13 cellular contexts compared by ENCODE assay signal in the genomic region with DNA sequence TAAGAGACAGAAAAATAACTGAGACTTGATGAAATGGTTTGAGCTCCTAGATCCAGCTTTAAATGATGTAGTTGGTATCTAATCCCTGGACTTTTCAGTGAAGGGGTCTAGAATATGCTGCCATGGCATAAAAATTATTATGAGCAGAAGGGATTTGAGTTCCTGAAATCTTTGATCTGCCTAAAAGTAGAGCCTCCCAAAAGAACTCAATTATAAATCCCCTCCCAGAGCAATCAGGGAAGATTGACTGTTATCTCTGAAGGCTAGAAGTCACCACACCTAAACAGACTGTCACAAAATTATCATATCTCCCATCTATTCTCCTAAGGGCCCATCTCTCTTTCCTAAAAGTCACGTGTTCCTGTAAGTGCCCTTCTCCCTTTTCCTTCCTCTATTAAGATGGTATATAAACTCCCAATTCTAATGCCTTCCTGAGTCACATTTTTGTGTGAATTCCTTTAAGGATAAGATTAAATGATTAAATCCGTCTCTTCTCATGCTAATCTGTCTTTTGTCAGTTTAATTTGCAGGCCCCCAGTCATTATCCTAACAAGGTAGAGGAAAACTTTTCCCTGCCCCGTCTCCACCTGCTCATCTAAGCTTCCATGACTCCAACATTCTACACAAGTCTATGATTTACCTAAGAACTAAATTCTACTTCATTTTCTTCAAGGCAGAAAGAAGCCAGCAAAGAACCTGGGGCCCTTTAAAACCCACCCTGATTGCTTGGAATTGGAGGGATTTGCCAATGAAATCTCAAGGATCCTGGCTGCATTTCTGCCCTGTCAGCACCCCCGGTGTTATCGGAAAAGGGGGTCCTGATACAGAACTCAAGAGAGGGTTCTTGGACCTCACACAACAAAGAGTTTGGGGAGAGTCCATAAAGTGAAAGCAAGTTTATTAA. TPM values are rescaled to one million over a fixed set of nuclear protein-coding genes. Genes with fewer than 3 reads are reported as not detected.
DNase-seq lines count a peak whose midpoint lies in the region; ATAC-seq and TF ChIP-seq lines count a peak whose summit lies in the region.
"Had no signal": no experiment of that assay in that cellular context is flagged by ENCODE, and none has a peak within 500 bp of the region (broad histone marks: within the 10 kb centered on the region; RNA-seq: fewer than 3 reads in every experiment).

No MANE protein-coding gene starts in this region.

- H3K4me2 ChIP-seq in MM.1S (ENCODE audit: low read depth, low read length), result no peak overlapping the region

- peak overlapping the region; percentile 27 to 96 (median 93) for H3K27ac Mint-ChIP-seq in nephron
- H3K27ac Mint-ChIP-seq: activated T-helper 2 cell treated with anti-CD3 and anti-CD28 coated beads, Interferon-gamma antibody, Interleukin-2, Interleukin-4, amounts not matched to agents 10 μg/mL and 5 μg/mL and 100 μg/mL, durations not matched to agents 14 hours and 24 hours and 36 hours had no signal

- intact Hi-C loops in left cardiac atrium (cut with DNase I) (no loop called here), colonic mucosa (cut with DNase I) (no loop called here), posterior vena cava (cut with DNase I) (no loop called here)

- H3K36me3 Mint-ChIP-seq in nephron (ENCODE audit: low read depth), result no peaks in the 10 kb centered on the region

- peaks cover 42% of the 10 kb centered on the region for H3K4me1 Mint-ChIP-seq in nephron

- no peaks in the 10 kb centered on the region for H3K9me3 Mint-ChIP-seq in nephron
- H3K9me3 Mint-ChIP-seq: activated T-helper 2 cell treated with anti-CD3 and anti-CD28 coated beads, Interferon-gamma antibody, Interleukin-2, Interleukin-4, amounts not matched to agents 10 μg/mL and 5 μg/mL and 100 μg/mL, durations not matched to agents 14 hours and 24 hours and 36 hours had no signal

- H3K27ac ChIP-seq in right atrium auricular region (peak overlapping the region; percentile 81 to 85), colonic mucosa (peak overlapping the region; percentile 70), MM.1S (ENCODE audit: low read length) (no peak overlapping the region)
- H3K27ac ChIP-seq: VCaP had no signal

- H3K4me3 Mint-ChIP-seq in nephron, result peak overlapping the region in 1 of 3 experiments; percentile 24

- H3K36me3 ChIP-seq in right atrium auricular region (no peaks in the 10 kb centered on the region), colonic mucosa (no peaks in the 10 kb centered on the region), MM.1S (replicated peaks; ENCODE audit: insufficient read depth, low read length) (no peaks in the 10 kb centered on the region)
- H3K36me3 ChIP-seq: pancreas had no signal

- DNase-seq in right atrium auricular region (ENCODE audit: low spot score), result no peak
- no peak for DNase-seq in left cardiac atrium
- no peak for DNase-seq in colonic mucosa
- DNase-seq in MM.1S, result no peak
- no peak for DNase-seq in medulla oblongata (ENCODE audit: extremely low spot score)
- DNase-seq in posterior vena cava (ENCODE audit: low spot score), result no peak
- DNase-seq in activated CD8-positive, alpha-beta memory T cell treated with anti-CD3 and anti-CD28 coated beads for 24 hours, result no peak
- DNase-seq: effector CD4-positive, alpha-beta T cell; NCI-H1105 had no signal

- no peaks in the 10 kb centered on the region for H4K20me1 ChIP-seq in MM.1S (ENCODE audit: insufficient read depth, low read length)

- H3K4me3 ChIP-seq in right atrium auricular region (no peak overlapping the region), colonic mucosa (no peak overlapping the region), MM.1S (ENCODE audit: low read length) (no peak overlapping the region)
- H3K4me3 ChIP-seq: pancreas had no signal

- peaks cover 3% of the 10 kb centered on the region; the same call in 1 of the 2 replicates for H3F3A ChIP-seq in MM.1S (ENCODE audit: insufficient read depth, low read length)

- H2AFZ ChIP-seq in MM.1S (ENCODE audit: low read length), result no peak overlapping the region

- H3K9ac ChIP-seq in colonic mucosa (ENCODE audit: low read depth in 2 of 2, low read length in 2 of 2) (no peak overlapping the region), MM.1S (ENCODE audit: low read length) (no peak overlapping the region)

- H3K9me2 ChIP-seq in MM.1S (replicated peaks; ENCODE audit: insufficient read depth, low read length), result no peaks in the 10 kb centered on the region

- H3K27me3 Mint-ChIP-seq in nephron (ENCODE audit: low read depth), result peaks cover 4% of the 10 kb centered on the region

- H3K27me3 ChIP-seq in right atrium auricular region (no peaks in the 10 kb centered on the region), colonic mucosa (no peaks in the 10 kb centered on the region), MM.1S (replicated peaks; ENCODE audit: insufficient read depth, low read length) (no peaks in the 10 kb centered on the region)
- H3K27me3 ChIP-seq: pancreas had no signal

- ATAC-seq in left cardiac atrium, result no peak

- peaks cover 0 to 39% of the 10 kb centered on the region in 2 donors for H3K4me1 ChIP-seq in right atrium auricular region
- peaks cover 6% of the 10 kb centered on the region for H3K4me1 ChIP-seq in colonic mucosa
- H3K4me1 ChIP-seq in MM.1S (ENCODE audit: low read length), result peaks cover 5% of the 10 kb centered on the region; the same call in 1 of the 2 replicates

- TF ChIP-seq CTCF in right atrium auricular region (IDR thresholded peaks at IDR 0.05) (no peak), colonic mucosa (IDR thresholded peaks at IDR 0.05) (no peak), nephron (IDR thresholded peaks at IDR 0.05; ENCODE audit: unreplicated experiment in 3 of 3) (no peak), MM.1S (IDR thresholded peaks at IDR 0.05; ENCODE audit: low read length) (no peak)

- H3K79me2 ChIP-seq in MM.1S (ENCODE audit: low read length), result no peaks in the 10 kb centered on the region

- H3K9me3 ChIP-seq in right atrium auricular region (no peaks in the 10 kb centered on the region), colonic mucosa (no peaks in the 10 kb centered on the region), MM.1S (replicated peaks; ENCODE audit: insufficient read depth, low read length) (no peaks in the 10 kb centered on the region)
- H3K9me3 ChIP-seq: pancreas had no signal

RNA-seq across cellular contexts. Expression of a gene that starts 47.1 kb away (rescaled TPM):
- total RNA-seq in right atrium auricular region, result 10 to 100 TPM; 16.7 to 21.3 TPM
- total RNA-seq in left cardiac atrium, result 10 to 100 TPM in 1 of 2 donors, 1 to 10 TPM in 1; 9.9 to 12.4 TPM
- total RNA-seq in colonic mucosa, result 10 to 100 TPM; 44.0 to 47.6 TPM
- total RNA-seq in posterior vena cava, result 10 to 100 TPM; 20.5 to 20.8 TPM
